Comparison of ENCODE assay signal across 17 cellular contexts in genomic region chr4:96455045-96455720, GRCh38.
"Had no signal": no experiment of that assay in that cellular context is flagged by ENCODE, and none has a peak within 500 bp of the region (broad histone marks: within the 10 kb centered on the region; RNA-seq: fewer than 3 reads in every experiment).

No MANE protein-coding gene starts in this region.

- H3K4me3 ChIP-seq: cardiac muscle cell had no signal

- ATAC-seq: activated CD4-positive, CD25-positive, alpha-beta regulatory T cell treated with anti-CD3 and anti-CD28 coated beads, Interleukin-2, amount 50 U/mL, for 24 hours; activated CD8-positive, alpha-beta T cell treated with anti-CD3 and anti-CD28 coated beads, Interleukin-2, amount 10 ng/mL, durations not matched to agents 7 days and 5 days; activated T-cell treated with anti-CD3 and anti-CD28 coated beads, Interleukin-2, amount 50 U/mL, for 4 hours; PC-3 had no signal

- H3K27ac ChIP-seq: brain microvascular endothelial cell, cardiac muscle cell, KMS-11, WERI-Rb-1 had no signal

- H3K9ac ChIP-seq: KMS-11 had no signal

- H3K36me3 Mint-ChIP-seq: activated naive CD8-positive, alpha-beta T cell had no signal

- H3K36me3 ChIP-seq: brain microvascular endothelial cell, cardiac muscle cell, WERI-Rb-1 had no signal

- H3K27ac Mint-ChIP-seq: activated CD8-positive, alpha-beta T cell treated with anti-CD3 and anti-CD28 coated beads, Interleukin-2, amount 10 ng/mL, durations not matched to agents 7 days and 5 days; activated naive CD4-positive, alpha-beta T cell treated with anti-CD3 and anti-CD28 coated beads for 36 hours; activated naive CD8-positive, alpha-beta T cell had no signal

- H3K4me3 Mint-ChIP-seq: activated CD8-positive, alpha-beta T cell treated with anti-CD3 and anti-CD28 coated beads, Interleukin-2, amount 10 ng/mL, durations not matched to agents 7 days and 5 days; activated naive CD4-positive, alpha-beta T cell treated with anti-CD3 and anti-CD28 coated beads for 36 hours; activated naive CD8-positive, alpha-beta T cell; activated T-cell treated with anti-CD3 and anti-CD28 coated beads, Interleukin-2, amount 50 U/mL, for 4 hours had no signal

- H3K27me3 ChIP-seq: brain microvascular endothelial cell, cardiac muscle cell had no signal

- DNase-seq: activated CD4-positive, alpha-beta T cell treated with anti-CD3 and anti-CD28 coated beads for 4 hours; activated CD8-positive, alpha-beta T cell treated with anti-CD3 and anti-CD28 coated beads, Interleukin-2, amount 10 ng/mL, durations not matched to agents 7 days and 5 days; activated gamma-delta T cell; activated naive CD4-positive, alpha-beta T cell treated with anti-CD3 and anti-CD28 coated beads for 36 hours; activated T-cell treated with anti-CD3 and anti-CD28 coated beads, Interleukin-2, amount 50 U/mL, for 4 hours; brain microvascular endothelial cell; NCI-H1092; NCI-H2029; NCI-H446; PC-3; SHP77 treated with DMSO at 0.1 percent for 48 hours; T-helper 1 cell; WERI-Rb-1 had no signal

- H3K27me3 Mint-ChIP-seq: activated naive CD8-positive, alpha-beta T cell had no signal

- H3K4me2 ChIP-seq: KMS-11 had no signal
